Comparison of ENCODE assay signal across 15 cellular contexts in the genomic region with DNA sequence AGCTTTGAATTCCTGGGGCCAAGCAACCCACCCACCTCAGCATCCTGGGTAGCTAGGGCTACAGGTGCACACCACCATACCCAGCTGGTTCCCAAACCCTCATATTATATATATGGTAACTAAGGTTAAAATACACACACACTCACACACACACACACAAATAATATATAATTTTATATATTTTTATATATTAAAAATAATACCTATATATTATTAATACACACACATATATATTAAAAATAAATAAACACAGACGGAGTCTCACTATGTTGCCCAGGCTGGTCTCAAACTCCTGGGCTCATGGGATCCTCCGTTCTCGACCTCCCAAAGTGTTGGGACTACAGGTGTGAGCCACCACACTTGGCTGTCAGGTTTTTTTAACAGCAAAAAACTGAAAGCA. TPM values are rescaled to one million over a fixed set of nuclear protein-coding genes. Genes with fewer than 3 reads are reported as not detected.
DNase-seq lines count a peak whose midpoint lies in the region; ATAC-seq and TF ChIP-seq lines count a peak whose summit lies in the region.
"Had no signal": no experiment of that assay in that cellular context is flagged by ENCODE, and none has a peak within 500 bp of the region (broad histone marks: within the 10 kb centered on the region; RNA-seq: fewer than 3 reads in every experiment).

No MANE protein-coding gene starts in this region.

- ATAC-seq in WTC11 (no peak), memory B cell (ENCODE audit: low read depth) (no peak), Right ventricle myocardium superior (ENCODE audit: poor library complexity) (no peak)
- ATAC-seq in stimulated activated naive B cell treated with anti-CD40 and anti-IgM and Interleukin-4, amounts not matched to agents 10 μg/mL and 1 μg/mL and 100 μg/mL, for 72 hours (replicated peaks) = no peak
- ATAC-seq: CD8-positive, alpha-beta T cell; GM12878 had no signal

- H3K27me3 Mint-ChIP-seq in WTC11 (ENCODE audit: low read depth) = no peaks in the 10 kb centered on the region
- H3K27me3 Mint-ChIP-seq in memory B cell = no peaks in the 10 kb centered on the region
- H3K27me3 Mint-ChIP-seq in stimulated activated naive B cell treated with anti-CD40 and anti-IgM and Interleukin-4, amounts not matched to agents 10 μg/mL and 1 μg/mL and 100 μg/mL, for 72 hours = no peaks in the 10 kb centered on the region
- H3K27me3 Mint-ChIP-seq: B cell; CD4-positive, alpha-beta T cell had no signal

- H3K4me3 Mint-ChIP-seq in WTC11 (no peak overlapping the region), memory B cell (no peak overlapping the region)
- H3K4me3 Mint-ChIP-seq in stimulated activated naive B cell treated with anti-CD40 and anti-IgM and Interleukin-4, amounts not matched to agents 10 μg/mL and 1 μg/mL and 100 μg/mL, for 72 hours = no peak overlapping the region
- H3K4me3 Mint-ChIP-seq: B cell; CD4-positive, alpha-beta T cell; CD8-positive, alpha-beta T cell had no signal

- CTCF ChIA-PET in WTC11 (lab: Charles Lee) = no interaction called here

- H3K36me3 Mint-ChIP-seq in WTC11 = peaks cover 67% of the 10 kb centered on the region
- H3K36me3 Mint-ChIP-seq in memory B cell = peaks cover 30% of the 10 kb centered on the region
- peaks cover 16 to 36% of the 10 kb centered on the region in 2 donors for H3K36me3 Mint-ChIP-seq in stimulated activated naive B cell treated with anti-CD40 and anti-IgM and Interleukin-4, amounts not matched to agents 10 μg/mL and 1 μg/mL and 100 μg/mL, for 72 hours

- H3K9me3 Mint-ChIP-seq in WTC11 = no peaks in the 10 kb centered on the region
- no peaks in the 10 kb centered on the region for H3K9me3 Mint-ChIP-seq in memory B cell
- H3K9me3 Mint-ChIP-seq in stimulated activated naive B cell treated with anti-CD40 and anti-IgM and Interleukin-4, amounts not matched to agents 10 μg/mL and 1 μg/mL and 100 μg/mL, for 72 hours = no peaks in the 10 kb centered on the region
- H3K9me3 Mint-ChIP-seq: CD4-positive, alpha-beta T cell; CD8-positive, alpha-beta T cell had no signal

- DNase-seq in WTC11 (ENCODE audit: low spot score) (no peak), memory B cell (ENCODE audit: low spot score in 2 of 2) (no peak), Right ventricle myocardium superior (no peak), EL (no peak)
- DNase-seq in stimulated activated naive B cell treated with anti-CD40 and anti-IgM and Interleukin-4, amounts not matched to agents 10 μg/mL and 1 μg/mL and 100 μg/mL, for 72 hours = no peak
- DNase-seq: 8988T; AML-193; Caco-2; Calu3; CD4-positive, alpha-beta T cell; CD8-positive, alpha-beta T cell; DMS79 treated with DMSO at 0.1 percent for 48 hours; GDM1 had no signal

- intact Hi-C loops in Right ventricle myocardium superior (cut with DNase I) = no loop called here

- H3K4me1 Mint-ChIP-seq in WTC11 (no peaks in the 10 kb centered on the region), memory B cell (no peaks in the 10 kb centered on the region)
- peaks cover 3 to 19% of the 10 kb centered on the region in 2 donors for H3K4me1 Mint-ChIP-seq in stimulated activated naive B cell treated with anti-CD40 and anti-IgM and Interleukin-4, amounts not matched to agents 10 μg/mL and 1 μg/mL and 100 μg/mL, for 72 hours

- no peak overlapping the region; the same call in 1 of the 2 replicates for H3K27ac Mint-ChIP-seq in WTC11
- peak overlapping the region; percentile 79 for H3K27ac Mint-ChIP-seq in memory B cell
- H3K27ac Mint-ChIP-seq in stimulated activated naive B cell treated with anti-CD40 and anti-IgM and Interleukin-4, amounts not matched to agents 10 μg/mL and 1 μg/mL and 100 μg/mL, for 72 hours = peak overlapping the region; percentile 56
- H3K27ac Mint-ChIP-seq: B cell; CD4-positive, alpha-beta T cell; CD8-positive, alpha-beta T cell had no signal

- POLR2A ChIA-PET in WTC11 (lab: Charles Lee) = no interaction called here

- no peak for TF ChIP-seq CTCF in WTC11 (IDR thresholded peaks at IDR 0.05)

TF ChIP-seq in WTC11, 78 proteins besides CTCF, POLR2A, EP300 and RAD21:
- TF ChIP-seq HMGA2 (CRISPR knock-in tag; IDR thresholded peaks at IDR 0.05) = peak; percentile 92
- TF ChIP-seq RELA (CRISPR knock-in tag; IDR thresholded peaks at IDR 0.05; ENCODE audit: borderline replicate concordance) = no peak
- TF ChIP-seq, protein P1, sequence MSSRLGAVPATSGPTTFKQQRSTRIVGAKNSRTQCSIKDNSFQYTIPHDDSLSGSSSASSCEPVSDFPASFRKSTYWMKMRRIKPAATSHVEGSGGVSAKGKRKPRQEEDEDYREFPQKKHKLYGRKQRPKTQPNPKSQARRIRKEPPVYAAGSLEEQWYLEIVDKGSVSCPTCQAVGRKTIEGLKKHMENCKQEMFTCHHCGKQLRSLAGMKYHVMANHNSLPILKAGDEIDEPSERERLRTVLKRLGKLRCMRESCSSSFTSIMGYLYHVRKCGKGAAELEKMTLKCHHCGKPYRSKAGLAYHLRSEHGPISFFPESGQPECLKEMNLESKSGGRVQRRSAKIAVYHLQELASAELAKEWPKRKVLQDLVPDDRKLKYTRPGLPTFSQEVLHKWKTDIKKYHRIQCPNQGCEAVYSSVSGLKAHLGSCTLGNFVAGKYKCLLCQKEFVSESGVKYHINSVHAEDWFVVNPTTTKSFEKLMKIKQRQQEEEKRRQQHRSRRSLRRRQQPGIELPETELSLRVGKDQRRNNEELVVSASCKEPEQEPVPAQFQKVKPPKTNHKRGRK (CRISPR knock-in tag; IDR thresholded peaks at IDR 0.05; ENCODE audit: borderline replicate concordance) = no peak
- TF ChIP-seq TCF7 (CRISPR knock-in tag; IDR thresholded peaks at IDR 0.05; ENCODE audit: low read depth) = no peak
- TF ChIP-seq RORB (CRISPR knock-in tag; IDR thresholded peaks at IDR 0.05) = no peak
- TF ChIP-seq ZNF423 (CRISPR knock-in tag; IDR thresholded peaks at IDR 0.05) = no peak

RNA-seq across cellular contexts. Expression of a gene that starts 31.9 kb away (rescaled TPM):
- total RNA-seq in WTC11 (2021) (54.0 to 55.9 TPM (median 55.2 TPM) in 3 replicates), Right ventricle myocardium superior (15.4 TPM)

RNA-seq across cellular contexts. Expression of a gene that starts 40.5 kb away (rescaled TPM):
- 181 to 206 TPM (median 201 TPM) in 3 replicates for total RNA-seq in WTC11 (2021)
- 445 TPM for total RNA-seq in Right ventricle myocardium superior
